ENCODE assay signal across 1 cellular context in genomic region chr17:29107933-29108805, GRCh38.
TF ChIP-seq lines count a peak whose summit lies in the region.

No MANE protein-coding gene starts in this region.

TF ChIP-seq in endothelial cell of umbilical vein, 7 proteins besides CTCF, POLR2A, EP300 and RAD21 (continued from another document):
- TF ChIP-seq MAX (IDR thresholded peaks at IDR 0.05; ENCODE audit: insufficient read depth, insufficient read length) (no peak), POLR2AphosphoS5 (IDR thresholded peaks at IDR 0.05; ENCODE audit: insufficient read depth, low read depth, low read length) (no peak)
